17 cellular contexts compared by ENCODE assay signal in genomic region chr5:114634517-114634916, GRCh38.
A peak's percentile ranks its signal among the peaks of the same experiment; 100 is the strongest.
DNase-seq lines count a peak whose midpoint lies in the region; ATAC-seq and TF ChIP-seq lines count a peak whose summit lies in the region.
"Had no signal": no experiment of that assay in that cellular context is flagged by ENCODE, and none has a peak within 500 bp of the region (broad histone marks: within the 10 kb centered on the region; RNA-seq: fewer than 3 reads in every experiment).

No MANE protein-coding gene starts in this region.

- BruUV-seq in IMR-90 (replicated peaks; lab: Mats Ljungman, UMichigan): no TSS peak

- peaks cover 2% of the 10 kb centered on the region; the same call in 1 of the 2 replicates for H3K9me3 ChIP-seq in IMR-90 (ENCODE audit: control insufficient read depth, insufficient read depth, low read length)

- ATAC-seq in IMR-90 (ENCODE audit: low read depth) (no peak), left lobe of liver (peak; percentile 47)

- H2BK120ac ChIP-seq in IMR-90 (ENCODE audit: low read depth, low read length): no peak overlapping the region

- no peak overlapping the region for H2BK5ac ChIP-seq in IMR-90 (ENCODE audit: low read depth, low read length, poor library complexity, severe bottlenecking)

- H3K27ac Mint-ChIP-seq in mesothelial cell of epicardium: peak overlapping the region; percentile 88
- no peak overlapping the region for H3K27ac Mint-ChIP-seq in T-helper 2 cell treated with Interferon-gamma antibody and Interleukin-4, amounts not matched to agents 5 μg/mL and 100 μg/mL, for 36 hours
- H3K27ac Mint-ChIP-seq: CD4-positive, alpha-beta memory T cell had no signal

- CTCF ChIA-PET in IMR-90 (lab: Yijun Ruan, JAX): no interaction called here

- in situ Hi-C loops in IMR-90 (cut with MboI; ENCODE audit: low sequenced_read_pairs): no loop called here

- no peaks in the 10 kb centered on the region for H4K20me1 ChIP-seq in IMR-90 (ENCODE audit: insufficient read depth, low read length)

- H3K36me3 ChIP-seq in IMR-90 (ENCODE audit: control insufficient read depth, insufficient read depth, low read length): no peaks in the 10 kb centered on the region

- no peak overlapping the region for H2BK15ac ChIP-seq in IMR-90 (ENCODE audit: low read depth, low read length)

- H3K4me3 ChIP-seq in IMR-90 (ENCODE audit: insufficient read depth, low read depth, low read length): no peak overlapping the region

- no peak overlapping the region for H3K4me2 ChIP-seq in IMR-90 (ENCODE audit: low read depth, low read length)

- no peaks in the 10 kb centered on the region for H3K4me1 ChIP-seq in IMR-90 (ENCODE audit: control insufficient read depth, insufficient read depth, low read length)

- no peaks in the 10 kb centered on the region for H3K27me3 Mint-ChIP-seq in mesothelial cell of epicardium (ENCODE audit: low read depth)
- no peaks in the 10 kb centered on the region for H3K27me3 Mint-ChIP-seq in T-helper 2 cell treated with Interferon-gamma antibody and Interleukin-4, amounts not matched to agents 5 μg/mL and 100 μg/mL, for 36 hours (ENCODE audit: low read depth)
- H3K27me3 Mint-ChIP-seq: CD4-positive, alpha-beta memory T cell had no signal

- H2AK9ac ChIP-seq in IMR-90 (replicated peaks; ENCODE audit: low read depth, low read length, poor library complexity): no peak overlapping the region

- no peak overlapping the region for H2AK5ac ChIP-seq in IMR-90 (ENCODE audit: low read depth, low read length)

- TF ChIP-seq POLR2A in IMR-90 (IDR thresholded peaks at IDR 0.05; ENCODE audit: low read depth, low read length): no peak

- TF ChIP-seq EP300 in Ishikawa (IDR thresholded peaks at IDR 0.05; ENCODE audit: borderline replicate concordance): no peak

- H2BK20ac ChIP-seq in IMR-90 (ENCODE audit: low read depth, low read length): no peak overlapping the region

- no peaks in the 10 kb centered on the region for H3K27me3 ChIP-seq in IMR-90 (ENCODE audit: control insufficient read depth, insufficient read depth, low read length)

- H3K27ac ChIP-seq in IMR-90 (ENCODE audit: insufficient read depth, low read length): no peak overlapping the region

- peaks cover 30% of the 10 kb centered on the region for H3K4me1 Mint-ChIP-seq in mesothelial cell of epicardium
- H3K4me1 Mint-ChIP-seq in T-helper 2 cell treated with Interferon-gamma antibody and Interleukin-4, amounts not matched to agents 5 μg/mL and 100 μg/mL, for 36 hours (ENCODE audit: low read depth): no peaks in the 10 kb centered on the region
- H3K4me1 Mint-ChIP-seq: CD4-positive, alpha-beta memory T cell had no signal

- H3K56ac ChIP-seq in IMR-90 (ENCODE audit: extremely low read depth, insufficient read depth, low read length): no peak overlapping the region

- TF ChIP-seq CTCF in IMR-90 (conservative IDR thresholded peaks at IDR 0.05; ENCODE audit: low read depth, low read length) (no peak), mesothelial cell of epicardium (IDR thresholded peaks at IDR 0.05; ENCODE audit: unreplicated experiment) (no peak)

- no peak overlapping the region for H3K23ac ChIP-seq in IMR-90 (ENCODE audit: low read depth, low read length)

- H4K91ac ChIP-seq in IMR-90 (ENCODE audit: insufficient read depth, low read depth, low read length): no peak overlapping the region

- TF ChIP-seq RAD21 in IMR-90 (IDR thresholded peaks at IDR 0.05; ENCODE audit: low read length) (no peak), Ishikawa (IDR thresholded peaks at IDR 0.05; ENCODE audit: low read depth) (no peak)

- H3K4ac ChIP-seq in IMR-90 (ENCODE audit: low read depth, low read length): no peak overlapping the region

- no peaks in the 10 kb centered on the region for H3K79me1 ChIP-seq in IMR-90 (ENCODE audit: low read depth in 1 of 2, low read length in 2 of 2)

- WGBS in IMR-90 (ENCODE audit: extremely low coverage in 2 of 2, insufficient read length in 1 of 2), 2 experiments: 57% methylated on average over 1 of the region's 2 CpGs; no CpG with 5 or more reads in 1 of the 2 experiments

- H3K14ac ChIP-seq in IMR-90 (replicated peaks; ENCODE audit: low read depth, low read length): no peak overlapping the region

- no peak overlapping the region for H3K9ac ChIP-seq in IMR-90 (ENCODE audit: low read depth, low read length)

- POLR2A ChIA-PET in IMR-90 (lab: Charles Lee; ENCODE audit: unreplicated experiment): no interaction called here

- H2AFZ ChIP-seq in IMR-90 (replicated peaks; ENCODE audit: low read length, poor library complexity): no peak overlapping the region

- no peaks in the 10 kb centered on the region for H3K9me1 ChIP-seq in IMR-90 (ENCODE audit: insufficient read depth, low read length)

- peaks cover 2% of the 10 kb centered on the region for H3K36me3 Mint-ChIP-seq in mesothelial cell of epicardium
- no peaks in the 10 kb centered on the region for H3K36me3 Mint-ChIP-seq in T-helper 2 cell treated with Interferon-gamma antibody and Interleukin-4, amounts not matched to agents 5 μg/mL and 100 μg/mL, for 36 hours (ENCODE audit: low read depth)
- H3K36me3 Mint-ChIP-seq: CD4-positive, alpha-beta memory T cell had no signal

- H4K8ac ChIP-seq in IMR-90 (ENCODE audit: low read depth in 2 of 2, low read length in 2 of 2): no peak overlapping the region

- intact Hi-C loops in IMR-90 (cut with micrococcal nuclease): no loop called here

- H3K18ac ChIP-seq in IMR-90 (ENCODE audit: low read depth, low read length): no peak overlapping the region

- no peak overlapping the region for H4K5ac ChIP-seq in IMR-90 (ENCODE audit: low read depth, low read length)

- no peak overlapping the region for H3K4me3 Mint-ChIP-seq in mesothelial cell of epicardium
- H3K4me3 Mint-ChIP-seq in T-helper 2 cell treated with Interferon-gamma antibody and Interleukin-4, amounts not matched to agents 5 μg/mL and 100 μg/mL, for 36 hours: no peak overlapping the region
- H3K4me3 Mint-ChIP-seq: CD4-positive, alpha-beta memory T cell had no signal

- dilution Hi-C loops in IMR-90 (cut with HindIII; ENCODE audit: low sequenced_read_pairs, unreplicated experiment): no loop called here

- peaks cover 5% of the 10 kb centered on the region for H3K9me3 Mint-ChIP-seq in mesothelial cell of epicardium
- no peaks in the 10 kb centered on the region for H3K9me3 Mint-ChIP-seq in T-helper 2 cell treated with Interferon-gamma antibody and Interleukin-4, amounts not matched to agents 5 μg/mL and 100 μg/mL, for 36 hours

- no peak for DNase-seq in IMR-90
- no peak for DNase-seq in left lobe of liver (ENCODE audit: low spot score)
- DNase-seq in mesothelial cell of epicardium (ENCODE audit: low spot score in 2 of 2, unreplicated experiment in 2 of 2): no peak
- no peak for DNase-seq in SHP77 treated with DMSO at 0.1 percent for 48 hours (lab: John Stamatoyannopoulos, UW)
- DNase-seq in NCI-H1105 (lab: John Stamatoyannopoulos, UW): no peak
- no peak for DNase-seq in T-helper 2 cell treated with Interferon-gamma antibody and Interleukin-4, amounts not matched to agents 5 μg/mL and 100 μg/mL, for 36 hours (ENCODE audit: low spot score)
- DNase-seq: C1 segment of cervical spinal cord; Calu3; CD4-positive, alpha-beta memory T cell; COR-L47; DMS53; DMS79 treated with DMSO at 0.1 percent for 48 hours; GF-D8; GOT3; H7; HCEC 1CT had no signal

TF ChIP-seq in IMR-90, 13 proteins besides CTCF, POLR2A, EP300 and RAD21:
- TF ChIP-seq RFX5 (IDR thresholded peaks at IDR 0.05; ENCODE audit: low read depth, low read length) (no peak), BHLHE40 (IDR thresholded peaks at IDR 0.05; ENCODE audit: low read depth, low read length) (no peak), MAFK (IDR thresholded peaks at IDR 0.05; ENCODE audit: low read depth, low read length) (no peak), RCOR1 (IDR thresholded peaks at IDR 0.05; ENCODE audit: insufficient replicate concordance, low read length) (no peak), SMC3 (IDR thresholded peaks at IDR 0.05; ENCODE audit: low read depth, low read length) (no peak), CEBPB (IDR thresholded peaks at IDR 0.05; ENCODE audit: low read depth, low read length) (peak; percentile 86)
- TF ChIP-seq, protein P1, sequence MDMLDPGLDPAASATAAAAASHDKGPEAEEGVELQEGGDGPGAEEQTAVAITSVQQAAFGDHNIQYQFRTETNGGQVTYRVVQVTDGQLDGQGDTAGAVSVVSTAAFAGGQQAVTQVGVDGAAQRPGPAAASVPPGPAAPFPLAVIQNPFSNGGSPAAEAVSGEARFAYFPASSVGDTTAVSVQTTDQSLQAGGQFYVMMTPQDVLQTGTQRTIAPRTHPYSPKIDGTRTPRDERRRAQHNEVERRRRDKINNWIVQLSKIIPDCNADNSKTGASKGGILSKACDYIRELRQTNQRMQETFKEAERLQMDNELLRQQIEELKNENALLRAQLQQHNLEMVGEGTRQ (IDR thresholded peaks at IDR 0.05; ENCODE audit: low read depth, low read length): no peak

TF ChIP-seq in Ishikawa, 13 proteins besides CTCF, POLR2A, EP300 and RAD21:
- TF ChIP-seq CEBPB (IDR thresholded peaks at IDR 0.05) (0 out of 2 replicates have a peak, but pooled peaks have one; percentile 20), CREB1 (IDR thresholded peaks at IDR 0.05; ENCODE audit: low read depth) (no peak)
